Comparison of ENCODE assay signal across 1 cellular context in the genomic region with DNA sequence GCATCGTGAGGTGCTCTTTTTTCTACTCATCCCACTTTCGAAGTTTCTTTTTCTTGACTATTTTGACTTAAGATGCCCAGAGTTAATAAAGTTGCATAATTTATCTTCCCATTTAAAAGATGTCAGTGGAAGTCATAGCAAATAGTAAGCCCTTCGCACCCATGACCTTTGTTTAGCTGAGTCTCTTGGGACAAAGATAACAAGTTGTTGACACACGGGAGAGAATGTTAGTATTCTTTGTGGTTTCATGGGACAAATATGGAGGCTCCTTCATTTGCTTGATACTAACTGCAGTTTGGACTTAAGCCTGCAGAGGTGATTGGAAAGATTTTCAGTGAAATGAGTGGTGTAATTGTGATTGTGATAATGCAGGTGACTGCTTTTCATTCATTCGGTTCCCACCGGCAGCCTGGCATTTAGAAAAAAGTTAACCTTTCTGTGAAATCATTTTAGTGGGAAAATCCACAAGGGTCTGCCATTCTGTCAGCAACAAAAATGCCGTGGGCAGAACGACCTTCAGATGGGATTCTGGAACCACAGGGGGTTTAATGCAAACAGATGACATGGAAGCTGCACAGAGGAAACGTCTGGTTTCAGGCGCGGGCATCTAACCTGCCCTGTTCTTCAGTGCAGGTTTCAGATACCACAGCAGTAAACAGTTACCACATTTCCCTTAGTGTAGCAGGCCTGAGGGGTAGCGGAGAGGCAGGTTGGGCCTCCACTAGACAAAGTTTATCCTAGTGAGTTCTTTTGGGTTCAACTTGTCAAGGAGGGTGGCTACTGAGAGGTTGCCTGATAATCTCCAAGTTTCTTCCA.
TF ChIP-seq lines count a peak whose summit lies in the region.

No MANE protein-coding gene starts in this region.

TF ChIP-seq in HepG2, 621 proteins besides CTCF, POLR2A, EP300 and RAD21 (continued from another document and continues in another):
- TF ChIP-seq ZNF629 (CRISPR knock-in tag; conservative IDR thresholded peaks at IDR 0.05) (peak; percentile 96), ATRX (CRISPR knock-in tag; IDR thresholded peaks at IDR 0.05; ENCODE audit: borderline replicate concordance) (no peak), ISL2 (CRISPR knock-in tag; IDR thresholded peaks at IDR 0.05) (peak; percentile 87), ZNF3 (CRISPR knock-in tag; IDR thresholded peaks at IDR 0.05) (peak; percentile 63; the same call in 1 of the 2 replicates), ZNF251 (CRISPR knock-in tag; IDR thresholded peaks at IDR 0.05) (no peak), ZNF205 (CRISPR knock-in tag; IDR thresholded peaks at IDR 0.05) (peak; percentile 61; the same call in 1 of the 2 replicates), ZNF761 (CRISPR knock-in tag; conservative IDR thresholded peaks at IDR 0.05) (no peak), ZNF598 (CRISPR knock-in tag; IDR thresholded peaks at IDR 0.05; ENCODE audit: borderline replicate concordance) (no peak), ZFP36L2 (CRISPR knock-in tag; IDR thresholded peaks at IDR 0.05) (no peak), ZNF564 (CRISPR knock-in tag; IDR thresholded peaks at IDR 0.05) (no peak), ZNF792 (CRISPR knock-in tag; IDR thresholded peaks at IDR 0.05) (no peak), JARID2 (CRISPR knock-in tag; IDR thresholded peaks at IDR 0.05; ENCODE audit: insufficient replicate concordance) (no peak), HOXA7 (CRISPR knock-in tag; IDR thresholded peaks at IDR 0.05) (no peak), HOXA5 (CRISPR knock-in tag; IDR thresholded peaks at IDR 0.05) (no peak), NCOA5 (CRISPR knock-in tag; IDR thresholded peaks at IDR 0.05) (no peak), ZNF543 (CRISPR knock-in tag; IDR thresholded peaks at IDR 0.05) (no peak), ZNF292 (CRISPR knock-in tag; IDR thresholded peaks at IDR 0.05; ENCODE audit: borderline replicate concordance, low read depth) (0 out of 2 replicates have a peak, but pooled peaks have one; percentile 35), ZNF510 (CRISPR knock-in tag; IDR thresholded peaks at IDR 0.05; ENCODE audit: low read depth) (no peak), NFYB (CRISPR knock-in tag; IDR thresholded peaks at IDR 0.05) (0 out of 2 replicates have a peak, but pooled peaks have one; percentile 18), FOXK2 (IDR thresholded peaks at IDR 0.05) (no peak; the same call in 1 of the 2 replicates), SOX5 (CRISPR knock-in tag; IDR thresholded peaks at IDR 0.05; ENCODE audit: borderline replicate concordance) (peak; percentile 94), NKX3-1 (CRISPR knock-in tag; IDR thresholded peaks at IDR 0.05) (no peak), KLF16 (CRISPR knock-in tag; IDR thresholded peaks at IDR 0.05) (0 out of 4 replicates have a peak, but pooled peaks of 1 of the 2 experiments have one; percentile 33), ZSCAN22 (CRISPR knock-in tag; IDR thresholded peaks at IDR 0.05) (no peak), ZNF253 (CRISPR knock-in tag; IDR thresholded peaks at IDR 0.05; ENCODE audit: borderline replicate concordance) (no peak), FOXK1 (CRISPR knock-in tag; IDR thresholded peaks at IDR 0.05; ENCODE audit: borderline replicate concordance, low read depth) (peak; percentile 45; the same call in 1 of the 2 replicates), KDM1A (CRISPR knock-in tag; IDR thresholded peaks at IDR 0.05) (peak; percentile 92), SP140L (CRISPR knock-in tag; IDR thresholded peaks at IDR 0.05; ENCODE audit: borderline replicate concordance) (0 out of 2 replicates have a peak, but pooled peaks have one; percentile 27), TBX3 (IDR thresholded peaks at IDR 0.05; ENCODE audit: borderline replicate concordance) (0 out of 2 replicates have a peak, but pooled peaks have one; percentile 21), ZBTB8A (CRISPR knock-in tag; IDR thresholded peaks at IDR 0.05; ENCODE audit: borderline replicate concordance, low read depth) (no peak), STAT5B (CRISPR knock-in tag; IDR thresholded peaks at IDR 0.05) (no peak), ZNF367 (CRISPR knock-in tag; IDR thresholded peaks at IDR 0.05; ENCODE audit: borderline replicate concordance) (no peak), FOXJ3 (CRISPR knock-in tag; IDR thresholded peaks at IDR 0.05; ENCODE audit: borderline replicate concordance) (peak; percentile 71; the same call in 1 of the 2 replicates), ZNF124 (CRISPR knock-in tag; IDR thresholded peaks at IDR 0.05) (0 out of 2 replicates have a peak, but pooled peaks have one; percentile 36), RBAK (CRISPR knock-in tag; IDR thresholded peaks at IDR 0.05) (no peak), BCL6 (CRISPR knock-in tag; IDR thresholded peaks at IDR 0.05) (peak; percentile 88), ISX (CRISPR knock-in tag; conservative IDR thresholded peaks at IDR 0.05) (no peak), ZSCAN30 (CRISPR knock-in tag; IDR thresholded peaks at IDR 0.05) (no peak), EZH2 (conservative IDR thresholded peaks at IDR 0.05; ENCODE audit: low read depth, low read length) (no peak), SOX6 (IDR thresholded peaks at IDR 0.05) (no peak), SOX6 (CRISPR knock-in tag; IDR thresholded peaks at IDR 0.05) (peak; percentile 93), MYNN (CRISPR knock-in tag; IDR thresholded peaks at IDR 0.05; ENCODE audit: low read depth) (no peak)
- TF ChIP-seq, protein P1, sequence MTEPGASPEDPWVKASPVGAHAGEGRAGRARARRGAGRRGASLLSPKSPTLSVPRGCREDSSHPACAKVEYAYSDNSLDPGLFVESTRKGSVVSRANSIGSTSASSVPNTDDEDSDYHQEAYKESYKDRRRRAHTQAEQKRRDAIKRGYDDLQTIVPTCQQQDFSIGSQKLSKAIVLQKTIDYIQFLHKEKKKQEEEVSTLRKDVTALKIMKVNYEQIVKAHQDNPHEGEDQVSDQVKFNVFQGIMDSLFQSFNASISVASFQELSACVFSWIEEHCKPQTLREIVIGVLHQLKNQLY (CRISPR knock-in tag; IDR thresholded peaks at IDR 0.05) = no peak
- TF ChIP-seq, protein P2, sequence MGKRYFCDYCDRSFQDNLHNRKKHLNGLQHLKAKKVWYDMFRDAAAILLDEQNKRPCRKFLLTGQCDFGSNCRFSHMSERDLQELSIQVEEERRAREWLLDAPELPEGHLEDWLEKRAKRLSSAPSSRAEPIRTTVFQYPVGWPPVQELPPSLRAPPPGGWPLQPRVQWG (CRISPR knock-in tag; IDR thresholded peaks at IDR 0.05; ENCODE audit: borderline replicate concordance, low read depth) = no peak
- TF ChIP-seq, protein P3, sequence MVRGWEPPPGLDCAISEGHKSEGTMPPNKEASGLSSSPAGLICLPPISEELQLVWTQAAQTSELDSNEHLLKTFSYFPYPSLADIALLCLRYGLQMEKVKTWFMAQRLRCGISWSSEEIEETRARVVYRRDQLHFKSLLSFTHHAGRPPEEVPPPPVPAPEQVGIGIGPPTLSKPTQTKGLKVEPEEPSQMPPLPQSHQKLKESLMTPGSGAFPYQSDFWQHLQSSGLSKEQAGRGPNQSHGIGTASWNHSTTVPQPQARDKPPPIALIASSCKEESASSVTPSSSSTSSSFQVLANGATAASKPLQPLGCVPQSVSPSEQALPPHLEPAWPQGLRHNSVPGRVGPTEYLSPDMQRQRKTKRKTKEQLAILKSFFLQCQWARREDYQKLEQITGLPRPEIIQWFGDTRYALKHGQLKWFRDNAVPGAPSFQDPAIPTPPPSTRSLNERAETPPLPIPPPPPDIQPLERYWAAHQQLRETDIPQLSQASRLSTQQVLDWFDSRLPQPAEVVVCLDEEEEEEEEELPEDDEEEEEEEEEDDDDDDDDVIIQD (CRISPR knock-in tag; IDR thresholded peaks at IDR 0.05; ENCODE audit: low read depth) = peak; percentile 73; the same call in 1 of the 2 replicates
- TF ChIP-seq, protein P4, sequence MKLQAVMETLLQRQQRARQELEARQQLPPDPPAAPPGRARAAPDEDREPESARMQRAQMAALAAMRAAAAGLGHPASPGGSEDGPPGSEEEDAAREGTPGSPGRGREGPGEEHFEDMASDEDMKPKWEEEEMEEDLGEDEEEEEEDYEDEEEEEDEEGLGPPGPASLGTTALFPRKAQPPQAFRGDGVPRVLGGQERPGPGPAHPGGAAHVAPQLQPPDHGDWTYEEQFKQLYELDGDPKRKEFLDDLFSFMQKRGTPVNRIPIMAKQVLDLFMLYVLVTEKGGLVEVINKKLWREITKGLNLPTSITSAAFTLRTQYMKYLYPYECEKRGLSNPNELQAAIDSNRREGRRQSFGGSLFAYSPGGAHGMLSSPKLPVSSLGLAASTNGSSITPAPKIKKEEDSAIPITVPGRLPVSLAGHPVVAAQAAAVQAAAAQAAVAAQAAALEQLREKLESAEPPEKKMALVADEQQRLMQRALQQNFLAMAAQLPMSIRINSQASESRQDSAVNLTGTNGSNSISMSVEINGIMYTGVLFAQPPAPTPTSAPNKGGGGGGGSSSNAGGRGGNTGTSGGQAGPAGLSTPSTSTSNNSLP (IDR thresholded peaks at IDR 0.05; ENCODE audit: low read depth, low read length) = no peak; the same call in none of the 2 replicates
- TF ChIP-seq, protein P5, sequence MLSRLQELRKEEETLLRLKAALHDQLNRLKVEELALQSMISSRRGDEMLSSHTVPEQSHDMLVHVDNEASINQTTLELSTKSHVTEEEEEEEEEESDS (CRISPR knock-in tag; IDR thresholded peaks at IDR 0.05; ENCODE audit: borderline replicate concordance) = 0 out of 2 replicates have a peak, but pooled peaks have one; percentile 21
- TF ChIP-seq, protein P6, sequence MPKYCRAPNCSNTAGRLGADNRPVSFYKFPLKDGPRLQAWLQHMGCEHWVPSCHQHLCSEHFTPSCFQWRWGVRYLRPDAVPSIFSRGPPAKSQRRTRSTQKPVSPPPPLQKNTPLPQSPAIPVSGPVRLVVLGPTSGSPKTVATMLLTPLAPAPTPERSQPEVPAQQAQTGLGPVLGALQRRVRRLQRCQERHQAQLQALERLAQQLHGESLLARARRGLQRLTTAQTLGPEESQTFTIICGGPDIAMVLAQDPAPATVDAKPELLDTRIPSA (CRISPR knock-in tag; IDR thresholded peaks at IDR 0.05; ENCODE audit: borderline replicate concordance) = no peak
- TF ChIP-seq, protein P7, sequence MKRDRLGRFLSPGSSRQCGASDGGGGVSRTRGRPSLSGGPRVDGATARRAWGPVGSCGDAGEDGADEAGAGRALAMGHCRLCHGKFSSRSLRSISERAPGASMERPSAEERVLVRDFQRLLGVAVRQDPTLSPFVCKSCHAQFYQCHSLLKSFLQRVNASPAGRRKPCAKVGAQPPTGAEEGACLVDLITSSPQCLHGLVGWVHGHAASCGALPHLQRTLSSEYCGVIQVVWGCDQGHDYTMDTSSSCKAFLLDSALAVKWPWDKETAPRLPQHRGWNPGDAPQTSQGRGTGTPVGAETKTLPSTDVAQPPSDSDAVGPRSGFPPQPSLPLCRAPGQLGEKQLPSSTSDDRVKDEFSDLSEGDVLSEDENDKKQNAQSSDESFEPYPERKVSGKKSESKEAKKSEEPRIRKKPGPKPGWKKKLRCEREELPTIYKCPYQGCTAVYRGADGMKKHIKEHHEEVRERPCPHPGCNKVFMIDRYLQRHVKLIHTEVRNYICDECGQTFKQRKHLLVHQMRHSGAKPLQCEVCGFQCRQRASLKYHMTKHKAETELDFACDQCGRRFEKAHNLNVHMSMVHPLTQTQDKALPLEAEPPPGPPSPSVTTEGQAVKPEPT (CRISPR knock-in tag; IDR thresholded peaks at IDR 0.05; ENCODE audit: low read depth) = no peak
- TF ChIP-seq, protein P8, sequence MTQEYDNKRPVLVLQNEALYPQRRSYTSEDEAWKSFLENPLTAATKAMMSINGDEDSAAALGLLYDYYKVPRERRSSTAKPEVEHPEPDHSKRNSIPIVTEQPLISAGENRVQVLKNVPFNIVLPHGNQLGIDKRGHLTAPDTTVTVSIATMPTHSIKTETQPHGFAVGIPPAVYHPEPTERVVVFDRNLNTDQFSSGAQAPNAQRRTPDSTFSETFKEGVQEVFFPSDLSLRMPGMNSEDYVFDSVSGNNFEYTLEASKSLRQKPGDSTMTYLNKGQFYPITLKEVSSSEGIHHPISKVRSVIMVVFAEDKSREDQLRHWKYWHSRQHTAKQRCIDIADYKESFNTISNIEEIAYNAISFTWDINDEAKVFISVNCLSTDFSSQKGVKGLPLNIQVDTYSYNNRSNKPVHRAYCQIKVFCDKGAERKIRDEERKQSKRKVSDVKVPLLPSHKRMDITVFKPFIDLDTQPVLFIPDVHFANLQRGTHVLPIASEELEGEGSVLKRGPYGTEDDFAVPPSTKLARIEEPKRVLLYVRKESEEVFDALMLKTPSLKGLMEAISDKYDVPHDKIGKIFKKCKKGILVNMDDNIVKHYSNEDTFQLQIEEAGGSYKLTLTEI (CRISPR knock-in tag; conservative IDR thresholded peaks at IDR 0.05) = no peak
- TF ChIP-seq, protein P9, sequence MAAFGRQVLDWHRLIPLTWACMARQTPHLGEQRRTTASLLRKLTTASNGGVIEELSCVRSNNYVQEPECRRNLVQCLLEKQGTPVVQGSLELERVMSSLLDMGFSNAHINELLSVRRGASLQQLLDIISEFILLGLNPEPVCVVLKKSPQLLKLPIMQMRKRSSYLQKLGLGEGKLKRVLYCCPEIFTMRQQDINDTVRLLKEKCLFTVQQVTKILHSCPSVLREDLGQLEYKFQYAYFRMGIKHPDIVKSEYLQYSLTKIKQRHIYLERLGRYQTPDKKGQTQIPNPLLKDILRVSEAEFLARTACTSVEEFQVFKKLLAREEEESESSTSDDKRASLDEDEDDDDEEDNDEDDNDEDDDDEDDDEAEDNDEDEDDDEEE (CRISPR knock-in tag; IDR thresholded peaks at IDR 0.05) = no peak
- TF ChIP-seq, protein P10, sequence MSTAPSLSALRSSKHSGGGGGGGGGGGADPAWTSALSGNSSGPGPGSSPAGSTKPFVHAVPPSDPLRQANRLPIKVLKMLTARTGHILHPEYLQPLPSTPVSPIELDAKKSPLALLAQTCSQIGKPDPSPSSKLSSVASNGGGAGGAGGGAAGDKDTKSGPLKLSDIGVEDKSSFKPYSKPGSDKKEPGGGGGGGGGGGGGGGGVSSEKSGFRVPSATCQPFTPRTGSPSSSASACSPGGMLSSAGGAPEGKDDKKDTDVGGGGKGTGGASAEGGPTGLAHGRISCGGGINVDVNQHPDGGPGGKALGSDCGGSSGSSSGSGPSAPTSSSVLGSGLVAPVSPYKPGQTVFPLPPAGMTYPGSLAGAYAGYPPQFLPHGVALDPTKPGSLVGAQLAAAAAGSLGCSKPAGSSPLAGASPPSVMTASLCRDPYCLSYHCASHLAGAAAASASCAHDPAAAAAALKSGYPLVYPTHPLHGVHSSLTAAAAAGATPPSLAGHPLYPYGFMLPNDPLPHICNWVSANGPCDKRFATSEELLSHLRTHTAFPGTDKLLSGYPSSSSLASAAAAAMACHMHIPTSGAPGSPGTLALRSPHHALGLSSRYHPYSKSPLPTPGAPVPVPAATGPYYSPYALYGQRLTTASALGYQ (CRISPR knock-in tag; IDR thresholded peaks at IDR 0.05) = 0 out of 2 replicates have a peak, but pooled peaks have one; percentile 45
